ENCODE assay signal across 14 cellular contexts in the genomic region with DNA sequence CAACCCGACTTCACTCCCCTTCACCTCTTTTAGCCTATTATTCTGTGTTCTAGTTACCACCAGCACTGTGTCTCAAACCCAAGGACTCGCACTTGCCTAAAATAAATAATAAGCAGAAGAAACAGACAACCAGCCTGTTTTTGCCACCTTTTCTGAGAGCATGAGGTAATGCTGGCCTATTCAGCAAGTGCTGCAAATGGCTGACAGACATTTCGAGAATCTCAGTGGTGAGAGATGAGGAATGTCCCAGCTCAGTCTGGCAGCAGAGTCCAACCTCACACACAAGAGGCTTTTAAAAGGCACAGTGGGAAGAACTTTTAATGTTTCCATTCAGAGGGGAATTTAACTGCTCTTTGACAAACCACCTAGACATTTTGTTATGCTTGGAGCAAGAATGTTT.
DNase-seq lines count a peak whose midpoint lies in the region; ATAC-seq and TF ChIP-seq lines count a peak whose summit lies in the region.
"Had no signal": no experiment of that assay in that cellular context is flagged by ENCODE, and none has a peak within 500 bp of the region (broad histone marks: within the 10 kb centered on the region; RNA-seq: fewer than 3 reads in every experiment).

No MANE protein-coding gene starts in this region.

- peak; percentile 40 for DNase-seq in GM10266 (ENCODE audit: extremely low spot score)
- no peak for DNase-seq in activated naive CD4-positive, alpha-beta T cell treated with anti-CD3 and anti-CD28 coated beads, Interleukin-2, amount 10 ng/mL, durations not matched to agents 7 days and 5 days
- DNase-seq in NCI-H2196 treated with DMSO at 0.1 percent for 48 hours (lab: John Stamatoyannopoulos, UW; ENCODE audit: unreplicated experiment), result no peak
- DNase-seq in AG08395 (ENCODE audit: low spot score), result no peak
- no peak for DNase-seq in GM19240 (ENCODE audit: insufficient read length, low spot score)
- DNase-seq: EL; stimulated activated CD4-positive, alpha-beta T cell treated with anti-CD3 and anti-CD28 coated beads, Interleukin-1b, Interleukin-23, amount 100 ng/mL, for 48 hours; stimulated activated naive CD4-positive, alpha-beta T cell; T-helper 1 cell had no signal

- no peaks in the 10 kb centered on the region for H3K9me3 Mint-ChIP-seq in activated naive CD4-positive, alpha-beta T cell treated with anti-CD3 and anti-CD28 coated beads, Interleukin-2, amount 10 ng/mL, durations not matched to agents 7 days and 5 days

- no peak overlapping the region for H3K4me3 ChIP-seq in iPS-18a (ENCODE audit: low read length)

- CTCF ChIA-PET in activated naive CD4-positive, alpha-beta T cell treated with anti-CD3 and anti-CD28 coated beads, Interleukin-2, amount 10 ng/mL, durations not matched to agents 7 days and 5 days (lab: Charles Lee), result no interaction called here

- H3K36me3 ChIP-seq in iPS-18a (ENCODE audit: control insufficient read depth, low read depth, low read length), result no peaks in the 10 kb centered on the region

- no peaks in the 10 kb centered on the region for H3K27me3 ChIP-seq in iPS-18a (ENCODE audit: control insufficient read depth, insufficient read depth, low read length)

- no peaks in the 10 kb centered on the region for H3K4me1 Mint-ChIP-seq in activated naive CD4-positive, alpha-beta T cell treated with anti-CD3 and anti-CD28 coated beads, Interleukin-2, amount 10 ng/mL, durations not matched to agents 7 days and 5 days
- H3K4me1 Mint-ChIP-seq: activated T-helper 17 cell treated with anti-CD3 and anti-CD28 coated beads, Interleukin-2, amount 50 U/mL, for 72 hours; B cell had no signal

- no peaks in the 10 kb centered on the region for H3K36me3 Mint-ChIP-seq in activated naive CD4-positive, alpha-beta T cell treated with anti-CD3 and anti-CD28 coated beads, Interleukin-2, amount 10 ng/mL, durations not matched to agents 7 days and 5 days

- peak overlapping the region; percentile 10 for H3K9ac ChIP-seq in iPS-18a (ENCODE audit: low read length)

- peak; percentile 0 for TF ChIP-seq CTCF in GM10266 (IDR thresholded peaks at IDR 0.05; ENCODE audit: control insufficient read depth, insufficient read depth, low read depth, missing control alignments)

- H3K27me3 Mint-ChIP-seq in activated naive CD4-positive, alpha-beta T cell treated with anti-CD3 and anti-CD28 coated beads, Interleukin-2, amount 10 ng/mL, durations not matched to agents 7 days and 5 days, result no peaks in the 10 kb centered on the region

- ATAC-seq in GM21786 (IDR thresholded peaks at IDR 0.05; ENCODE audit: unreplicated experiment) (peak; percentile 74), HG03469 (IDR thresholded peaks at IDR 0.05; ENCODE audit: unreplicated experiment) (peak; percentile 44)
- ATAC-seq: activated T-helper 17 cell treated with anti-CD3 and anti-CD28 coated beads, Interleukin-2, amount 50 U/mL, for 72 hours had no signal

- H3K27ac Mint-ChIP-seq in activated naive CD4-positive, alpha-beta T cell treated with anti-CD3 and anti-CD28 coated beads, Interleukin-2, amount 10 ng/mL, durations not matched to agents 7 days and 5 days, result no peak overlapping the region
- H3K27ac Mint-ChIP-seq: activated T-helper 17 cell treated with anti-CD3 and anti-CD28 coated beads, Interleukin-2, amount 50 U/mL, for 72 hours; B cell had no signal

- no peak overlapping the region for H3K27ac ChIP-seq in iPS-18a (ENCODE audit: low read length)

- H3K4me3 Mint-ChIP-seq in activated naive CD4-positive, alpha-beta T cell treated with anti-CD3 and anti-CD28 coated beads, Interleukin-2, amount 10 ng/mL, durations not matched to agents 7 days and 5 days, result no peak overlapping the region
- H3K4me3 Mint-ChIP-seq: activated T-helper 17 cell treated with anti-CD3 and anti-CD28 coated beads, Interleukin-2, amount 50 U/mL, for 72 hours; B cell had no signal

- H3K9me3 ChIP-seq in iPS-18a (ENCODE audit: control insufficient read depth, low read depth, low read length), result no peaks in the 10 kb centered on the region

- H3K4me1 ChIP-seq in iPS-18a (ENCODE audit: control insufficient read depth, low read depth, low read length), result peaks cover 17% of the 10 kb centered on the region
